ENCODE assay signal across 1 cellular context in the genomic region with DNA sequence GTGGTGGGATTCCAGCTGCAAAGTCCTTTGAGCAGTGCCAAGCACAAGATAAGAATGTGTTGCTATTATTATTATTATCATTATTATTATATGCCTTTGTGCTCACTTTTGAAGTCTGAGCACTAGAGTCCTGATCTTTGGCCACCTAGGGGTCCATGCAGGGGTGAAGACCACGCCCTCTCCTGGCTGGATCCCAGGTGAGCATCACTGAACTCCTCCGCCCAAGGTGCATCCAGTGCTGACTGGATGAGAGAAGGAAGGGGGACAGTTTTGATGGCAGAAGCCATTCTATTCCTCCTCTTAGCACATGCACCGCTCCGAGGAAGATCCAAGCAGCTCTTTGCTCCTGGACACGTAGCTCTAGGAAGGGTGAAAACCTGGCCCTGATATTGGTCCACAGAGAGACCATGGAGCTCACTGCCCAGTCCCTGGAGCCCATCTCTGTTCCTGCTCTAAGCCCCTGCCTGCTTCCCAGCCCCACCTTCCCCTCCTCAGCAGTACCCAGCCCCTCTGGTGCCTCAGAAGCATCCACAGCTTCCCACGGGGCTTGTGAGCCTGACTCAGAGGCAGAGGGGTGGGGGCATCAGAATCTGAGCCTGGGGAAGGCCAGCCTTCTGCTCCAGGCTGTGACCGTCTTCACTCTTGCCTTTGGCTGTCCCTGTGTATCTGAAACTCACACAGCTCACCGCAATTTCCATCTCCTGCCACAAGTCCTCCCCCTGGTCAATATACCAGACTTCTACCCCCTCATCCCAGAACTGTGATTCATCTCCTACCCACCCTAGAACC.
TF ChIP-seq lines count a peak whose summit lies in the region.

No MANE protein-coding gene starts in this region.

TF ChIP-seq in HepG2, 621 proteins besides CTCF, POLR2A, EP300 and RAD21:
- TF ChIP-seq ZBTB20 (CRISPR knock-in tag; IDR thresholded peaks at IDR 0.05; ENCODE audit: borderline replicate concordance, low read depth): no peak
- TF ChIP-seq, protein P1, sequence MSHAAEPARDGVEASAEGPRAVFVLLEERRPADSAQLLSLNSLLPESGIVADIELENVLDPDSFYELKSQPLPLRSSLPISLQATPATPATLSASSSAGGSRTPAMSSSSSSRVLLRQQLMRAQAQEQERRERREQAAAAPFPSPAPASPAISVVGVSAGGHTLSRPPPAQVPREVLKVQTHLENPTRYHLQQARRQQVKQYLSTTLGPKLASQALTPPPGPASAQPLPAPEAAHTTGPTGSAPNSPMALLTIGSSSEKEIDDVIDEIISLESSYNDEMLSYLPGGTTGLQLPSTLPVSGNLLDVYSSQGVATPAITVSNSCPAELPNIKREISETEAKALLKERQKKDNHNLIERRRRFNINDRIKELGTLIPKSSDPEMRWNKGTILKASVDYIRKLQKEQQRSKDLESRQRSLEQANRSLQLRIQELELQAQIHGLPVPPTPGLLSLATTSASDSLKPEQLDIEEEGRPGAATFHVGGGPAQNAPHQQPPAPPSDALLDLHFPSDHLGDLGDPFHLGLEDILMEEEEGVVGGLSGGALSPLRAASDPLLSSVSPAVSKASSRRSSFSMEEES (CRISPR knock-in tag; IDR thresholded peaks at IDR 0.05): no peak
- TF ChIP-seq, protein P2, sequence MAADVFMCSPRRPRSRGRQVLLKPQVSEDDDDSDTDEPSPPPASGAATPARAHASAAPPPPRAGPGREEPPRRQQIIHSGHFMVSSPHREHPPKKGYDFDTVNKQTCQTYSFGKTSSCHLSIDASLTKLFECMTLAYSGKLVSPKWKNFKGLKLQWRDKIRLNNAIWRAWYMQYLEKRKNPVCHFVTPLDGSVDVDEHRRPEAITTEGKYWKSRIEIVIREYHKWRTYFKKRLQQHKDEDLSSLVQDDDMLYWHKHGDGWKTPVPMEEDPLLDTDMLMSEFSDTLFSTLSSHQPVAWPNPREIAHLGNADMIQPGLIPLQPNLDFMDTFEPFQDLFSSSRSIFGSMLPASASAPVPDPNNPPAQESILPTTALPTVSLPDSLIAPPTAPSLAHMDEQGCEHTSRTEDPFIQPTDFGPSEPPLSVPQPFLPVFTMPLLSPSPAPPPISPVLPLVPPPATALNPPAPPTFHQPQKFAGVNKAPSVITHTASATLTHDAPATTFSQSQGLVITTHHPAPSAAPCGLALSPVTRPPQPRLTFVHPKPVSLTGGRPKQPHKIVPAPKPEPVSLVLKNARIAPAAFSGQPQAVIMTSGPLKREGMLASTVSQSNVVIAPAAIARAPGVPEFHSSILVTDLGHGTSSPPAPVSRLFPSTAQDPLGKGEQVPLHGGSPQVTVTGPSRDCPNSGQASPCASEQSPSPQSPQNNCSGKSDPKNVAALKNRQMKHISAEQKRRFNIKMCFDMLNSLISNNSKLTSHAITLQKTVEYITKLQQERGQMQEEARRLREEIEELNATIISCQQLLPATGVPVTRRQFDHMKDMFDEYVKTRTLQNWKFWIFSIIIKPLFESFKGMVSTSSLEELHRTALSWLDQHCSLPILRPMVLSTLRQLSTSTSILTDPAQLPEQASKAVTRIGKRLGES (CRISPR knock-in tag; IDR thresholded peaks at IDR 0.05; ENCODE audit: borderline replicate concordance): no peak
TF ChIP-seq in HepG2: peak in this region for 0.
